11 cellular contexts compared by ENCODE assay signal in the genomic region with DNA sequence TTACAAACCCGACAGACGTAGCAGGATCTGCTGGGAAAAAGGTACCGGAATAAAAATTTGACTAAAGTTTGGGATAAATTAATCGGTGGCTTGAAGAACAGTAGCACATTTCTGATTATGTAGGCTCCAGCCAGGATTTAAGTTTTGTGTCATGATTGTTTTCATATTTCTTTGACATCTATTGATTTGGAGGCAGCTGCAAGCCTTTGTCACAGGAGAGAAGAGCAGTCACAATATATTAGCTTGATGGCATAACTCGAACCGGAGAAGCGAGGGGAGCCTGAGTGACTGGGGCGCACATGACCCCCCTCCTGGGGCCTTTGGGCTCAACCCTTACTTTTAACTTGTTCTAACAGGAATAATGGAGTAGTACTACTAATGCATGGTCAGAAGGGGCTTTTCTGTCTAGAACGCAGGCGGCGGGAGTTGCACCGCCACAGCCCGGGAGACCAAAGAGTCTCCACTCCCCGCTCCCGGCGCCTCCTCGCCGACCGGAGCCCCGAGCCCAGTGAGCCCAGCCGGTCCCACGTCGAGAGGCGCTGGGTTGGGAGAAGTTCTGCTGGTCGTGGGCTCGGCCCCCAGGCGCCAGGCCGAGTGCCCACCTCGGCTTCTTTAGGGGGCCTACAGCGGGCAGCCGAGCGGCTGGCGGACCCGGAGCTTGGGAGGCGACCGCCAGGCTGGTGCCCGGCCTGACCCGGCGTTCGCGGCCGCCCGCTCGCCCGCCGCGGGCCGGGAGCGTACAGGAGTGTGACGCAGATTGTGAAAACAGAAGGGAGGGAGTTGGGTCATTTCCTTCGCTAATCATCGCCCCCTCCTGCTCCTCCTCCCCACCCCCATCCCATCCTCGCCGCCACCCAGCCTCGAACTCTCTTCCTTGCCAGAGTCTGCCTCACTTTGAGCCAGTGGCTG. TPM values are rescaled to one million over a fixed set of nuclear protein-coding genes. Genes with fewer than 3 reads are reported as not detected.
A peak's percentile ranks its signal among the peaks of the same experiment; 100 is the strongest.
DNase-seq lines count a peak whose midpoint lies in the region; ATAC-seq, FAIRE-seq and TF ChIP-seq lines count a peak whose summit lies in the region.
"Had no signal": no experiment of that assay in that cellular context is flagged by ENCODE, and none has a peak within 500 bp of the region (broad histone marks: within the 10 kb centered on the region; RNA-seq: fewer than 3 reads in every experiment).

No MANE protein-coding gene starts in this region.

- H3K79me2 ChIP-seq in astrocyte (ENCODE audit: insufficient read depth, low read length), result no peaks in the 10 kb centered on the region
- H3K79me2 ChIP-seq: parathyroid adenoma had no signal

- H3K36me3 ChIP-seq in astrocyte (ENCODE audit: insufficient read depth, low read length), result no peaks in the 10 kb centered on the region
- H3K36me3 ChIP-seq: transverse colon had no signal

- peaks cover 70% of the 10 kb centered on the region for H3K27me3 ChIP-seq in astrocyte (ENCODE audit: insufficient read depth, low read length)

- peak overlapping the region; percentile 75 for H3K4me2 ChIP-seq in astrocyte (ENCODE audit: low read length)

- no peaks in the 10 kb centered on the region for H4K20me1 ChIP-seq in astrocyte (ENCODE audit: insufficient read depth, low read length)

- peak overlapping the region; percentile 34 for H3K4me3 ChIP-seq in astrocyte (ENCODE audit: insufficient read depth, low read depth, low read length)
- H3K4me3 ChIP-seq: transverse colon had no signal

- H3K27ac ChIP-seq in astrocyte (ENCODE audit: low read depth, low read length), result no peak overlapping the region
- H3K27ac ChIP-seq: parathyroid adenoma, transverse colon had no signal

- H2AFZ ChIP-seq in astrocyte (ENCODE audit: low read depth, low read length), result peak overlapping the region; percentile 32
- H2AFZ ChIP-seq: parathyroid adenoma had no signal

- H3K4me1 Mint-ChIP-seq in astrocyte (ENCODE audit: low read depth, unreplicated experiment), result peaks cover 14% of the 10 kb centered on the region

- DNase-seq in AG20443 (ENCODE audit: low spot score) (peak; percentile 50), GM20000 (ENCODE audit: low spot score) (peak; percentile 30), astrocyte (ENCODE audit: low read depth) (no peak), left lobe of liver (ENCODE audit: low spot score) (no peak), germinal center (ENCODE audit: low spot score) (no peak)
- no peak for DNase-seq in effector CD4-positive, alpha-beta T cell
- DNase-seq in stimulated activated CD4-positive, alpha-beta T cell treated with anti-CD3 and anti-CD28 coated beads, Interleukin-2, amount 100 ng/mL, for 24 hours, result no peak
- DNase-seq: islet precursor cell, transverse colon had no signal

- no peak for TF ChIP-seq CTCF in GM20000 (IDR thresholded peaks at IDR 0.05; ENCODE audit: extremely low read depth, missing control alignments)
- no peak for TF ChIP-seq CTCF in astrocyte (IDR thresholded peaks at IDR 0.05; ENCODE audit: insufficient read depth, low read depth, low read length)

- ATAC-seq in left lobe of liver (peak; percentile 16), HG03280 (IDR thresholded peaks at IDR 0.05; ENCODE audit: unreplicated experiment) (no peak)

- H3K27ac Mint-ChIP-seq in astrocyte (ENCODE audit: unreplicated experiment), result peak overlapping the region; percentile 80

- FAIRE-seq in astrocyte (lab: Jason Lieb, UNC), result no peak

- peak overlapping the region; percentile 32 for H3K9ac ChIP-seq in astrocyte (ENCODE audit: low read length)
- H3K9ac ChIP-seq: parathyroid adenoma had no signal

- peak overlapping the region; percentile 71 for H3K4me3 Mint-ChIP-seq in astrocyte (ENCODE audit: unreplicated experiment)

- H3K9me3 ChIP-seq in astrocyte (ENCODE audit: insufficient read depth, low read depth, low read length), result no peaks in the 10 kb centered on the region
- H3K9me3 ChIP-seq: transverse colon had no signal

- H3K27me3 Mint-ChIP-seq in astrocyte (ENCODE audit: low read depth, unreplicated experiment), result peaks cover 70% of the 10 kb centered on the region

- peaks cover 14% of the 10 kb centered on the region for H3K4me1 ChIP-seq in astrocyte (ENCODE audit: insufficient read depth, low read length)
- H3K4me1 ChIP-seq: parathyroid adenoma had no signal

- no peaks in the 10 kb centered on the region for H3K36me3 Mint-ChIP-seq in astrocyte (ENCODE audit: low read depth, unreplicated experiment)

- peaks cover 14% of the 10 kb centered on the region for H3K9me3 Mint-ChIP-seq in astrocyte (ENCODE audit: unreplicated experiment)

RNA-seq across cellular contexts. Expression of gene PAX6, which starts 15.7 kb away (rescaled TPM):
- 3.9 and 12.2 TPM in 2 replicates for total RNA-seq in astrocyte
- total RNA-seq in left lobe of liver, result not detected

Comparison
In these comparisons a context has a peak if more than half of its experiments do, and no peak if none do; other contexts are left out.
1. DNase-seq: peak in AG20443 (single experiment) and GM20000 (single experiment); none in astrocyte (single experiment), left lobe of liver (single experiment), effector CD4-positive, alpha-beta T cell (single experiment), germinal center (single experiment) and stimulated activated CD4-positive, alpha-beta T cell treated with anti-CD3 and anti-CD28 coated beads, Interleukin-2, amount 100 ng/mL, for 24 hours (0 of 2).